8 cellular contexts compared by ENCODE assay signal in genomic region chr19:10295305-10295846, GRCh38. TPM values are rescaled to one million over a fixed set of nuclear protein-coding genes. Genes with fewer than 3 reads are reported as not detected.
DNase-seq lines count a peak whose midpoint lies in the region; ATAC-seq and TF ChIP-seq lines count a peak whose summit lies in the region.

No MANE protein-coding gene starts in this region.

- H3K9me3 ChIP-seq in left lung (no peaks in the 10 kb centered on the region), thymus (ENCODE audit: control insufficient read depth) (peaks cover 2% of the 10 kb centered on the region)

- in situ Hi-C loops in GM13977 (cut with MboI; ENCODE audit: low pct_unique_long_range_greater_than_20kb, low sequenced_read_pairs, unreplicated experiment) = no loop called here

- ATAC-seq in left lung (peak; percentile 39), HG03095 (IDR thresholded peaks at IDR 0.05; ENCODE audit: unreplicated experiment) (no peak)

- WGBS in thymus = 2% methylated on average over 48 of the region's 48 CpGs

- H3K4me3 ChIP-seq in left lung = peak overlapping the region; percentile 24 to 40
- H3K4me3 ChIP-seq in thymus (ENCODE audit: low read length) = peak overlapping the region; percentile 31

- intact Hi-C loops in left lung (cut with DNase I) = no loop called here

- TF ChIP-seq CTCF in GM13977 (IDR thresholded peaks at IDR 0.05; ENCODE audit: extremely low read depth, insufficient read depth, missing control alignments) (no peak), LNCAP (IDR thresholded peaks at IDR 0.05) (peak; percentile 19; the same call in 1 of the 2 replicates), left lung (IDR thresholded peaks at IDR 0.05) (no peak)

- H3K4me1 ChIP-seq in left lung (peaks cover 15 to 66% of the 10 kb centered on the region in 2 donors), thymus (ENCODE audit: control insufficient read depth, insufficient read depth, low read length) (peaks cover 28% of the 10 kb centered on the region)

- no peaks in the 10 kb centered on the region for H3K36me3 ChIP-seq in left lung
- H3K36me3 ChIP-seq in thymus (ENCODE audit: control insufficient read depth, insufficient read depth) = no peaks in the 10 kb centered on the region

- peak; percentile 87 for DNase-seq in GM13977 (ENCODE audit: low spot score)
- DNase-seq in activated gamma-delta T cell (lab: John Stamatoyannopoulos, UW) = peak; percentile 45
- DNase-seq in left lung = peak; percentile 75 to 94
- DNase-seq in medulla oblongata (ENCODE audit: extremely low spot score) = no peak
- DNase-seq in HCEC 1CT = no peak

- no peak overlapping the region for H3K27ac ChIP-seq in left lung
- no peak overlapping the region for H3K27ac ChIP-seq in thymus (ENCODE audit: low read depth)

- H3K27me3 ChIP-seq in left lung (peaks cover 31 to 68% of the 10 kb centered on the region in 2 donors), thymus (ENCODE audit: control insufficient read depth, insufficient read depth) (peaks cover 68% of the 10 kb centered on the region)

RNA-seq across cellular contexts. Expression of gene ICAM5, which starts 5.6 kb away (rescaled TPM):
- 10 to 100 TPM; 10.2 to 25.7 TPM for total RNA-seq in left lung
- polyA plus RNA-seq in thymus = 1.2 TPM

RNA-seq across cellular contexts. Expression of gene ICAM4, which starts 8.6 kb away (rescaled TPM):
- 10 to 100 TPM in 1 of 2 donors, 1 to 10 TPM in 1; 4.5 to 17.9 TPM for total RNA-seq in left lung
- 3.8 TPM for polyA plus RNA-seq in thymus

RNA-seq across cellular contexts. Expression of gene ZGLP1, which starts 14.2 kb away (rescaled TPM):
- 1 to 10 TPM; 2.8 to 7.8 TPM for total RNA-seq in left lung
- polyA plus RNA-seq in thymus = 29.8 TPM

RNA-seq across cellular contexts. Expression of gene FDX2, which starts 20.4 kb away (rescaled TPM):
- 10 to 100 TPM; 19.8 to 25.4 TPM for total RNA-seq in left lung
- polyA plus RNA-seq in thymus = 18.2 TPM

RNA-seq across cellular contexts. Expression of gene ICAM1, which starts 24.5 kb away (rescaled TPM):
- 100 to 1,000 TPM; 149 to 497 TPM for total RNA-seq in left lung
- polyA plus RNA-seq in thymus = 18.2 TPM

Comparison
In these comparisons a context has a peak if more than half of its experiments do, and no peak if none do; other contexts are left out.
1. DNase-seq: peak in GM13977 (single experiment), activated gamma-delta T cell (single experiment) and left lung (2 of 2); none in medulla oblongata (single experiment) and HCEC 1CT (single experiment).